1 cellular context compared by ENCODE assay signal in genomic region chr17:76452102-76452645, GRCh38.
TF ChIP-seq lines count a peak whose summit lies in the region.

No MANE protein-coding gene starts in this region.

TF ChIP-seq in endothelial cell of umbilical vein, 7 proteins besides CTCF, POLR2A, EP300 and RAD21 (continued from another document):
- no peak for TF ChIP-seq JUN (IDR thresholded peaks at IDR 0.05; ENCODE audit: borderline replicate concordance, insufficient read depth, insufficient read length, low read depth)
- TF ChIP-seq POLR2AphosphoS5 (IDR thresholded peaks at IDR 0.05; ENCODE audit: insufficient read depth, low read depth, low read length): no peak
